33 cellular contexts compared by ENCODE assay signal in genomic region chr11:70808686-70809375, GRCh38.
"Had no signal": no experiment of that assay in that cellular context is flagged by ENCODE, and none has a peak within 500 bp of the region (broad histone marks: within the 10 kb centered on the region; RNA-seq: fewer than 3 reads in every experiment).

No MANE protein-coding gene starts in this region.

- DNase-seq: Karpas-422, Kasumi-1, MG63, MM.1S, MV-4-11, NCI-H1048, NCI-H1092, NCI-H1092 treated with DMSO at 0.1 percent for 48 hours, NCI-H1105, NCI-H1105 treated with DMSO at 0.1 percent for 48 hours, NCI-H1417, NCI-H1417 treated with DMSO at 0.1 percent for 48 hours, NCI-H1436, NCI-H1436 treated with DMSO at 0.1 percent for 48 hours, NCI-H146, NCI-H1694, NCI-H1694 treated with DMSO at 0.1 percent for 48 hours, NCI-H187, NCI-H187 treated with DMSO at 0.1 percent for 48 hours, NCI-H1930, NCI-H2029, NCI-H2029 treated with DMSO at 0.1 percent for 48 hours, NCI-H2081, NCI-H2081 treated with DMSO at 0.1 percent for 48 hours, NCI-H2107, NCI-H2171, NCI-H2171 treated with DMSO at 0.1 percent for 48 hours, NCI-H2227 treated with DMSO at 0.1 percent for 48 hours, NCI-H226, NCI-H345, NCI-H446, NCI-H446 treated with DMSO at 0.1 percent for 48 hours, NCI-H510A had no signal
